In genomic region chr4:108030332-108030731, GRCh38 we compare ENCODE assay signal across 9 cellular contexts. TPM values are rescaled to one million over a fixed set of nuclear protein-coding genes. Genes with fewer than 3 reads are reported as not detected.
DNase-seq lines count a peak whose midpoint lies in the region; ATAC-seq and TF ChIP-seq lines count a peak whose summit lies in the region.
"Had no signal": no experiment of that assay in that cellular context is flagged by ENCODE, and none has a peak within 500 bp of the region (broad histone marks: within the 10 kb centered on the region; RNA-seq: fewer than 3 reads in every experiment).

No MANE protein-coding gene starts in this region.

- POLR2A ChIA-PET in OCI-LY7 (lab: Charles Lee) = interaction anchor here (0.6 to 13.4 kb wide), 4 partner anchors 11 to 542 kb away, joined by 3 to 205 read pairs (median 6); partner anchors contain the start of gene LEF1

- H3K9me3 Mint-ChIP-seq in activated T-cell treated with anti-CD3 and anti-CD28 coated beads, Interleukin-2, amount 50 U/mL, for 72 hours = no peaks in the 10 kb centered on the region

- H3K79me2 ChIP-seq in OCI-LY7 (ENCODE audit: insufficient read depth, low read depth, low read length) = peaks cover 11% of the 10 kb centered on the region; the same call in 1 of the 2 replicates

- H4K20me1 ChIP-seq in OCI-LY7 (ENCODE audit: insufficient read depth, low read length) = no peaks in the 10 kb centered on the region

- no TSS peak for BruUV-seq in OCI-LY7 (replicated peaks; lab: Mats Ljungman, UMichigan)

- peaks cover 69% of the 10 kb centered on the region for H3K4me1 ChIP-seq in OCI-LY7 (ENCODE audit: insufficient read depth, low read length, poor library complexity, severe bottlenecking)

- H3K27ac ChIP-seq in C4-2B = no peak overlapping the region
- peak overlapping the region; percentile 62 for H3K27ac ChIP-seq in OCI-LY7 (ENCODE audit: low read depth, low read length, poor library complexity, severe bottlenecking)
- H3K27ac ChIP-seq: SK-N-MC had no signal

- H3K4me3 ChIP-seq in OCI-LY7 (ENCODE audit: low read depth, low read length, poor library complexity, severe bottlenecking) = no peak overlapping the region
- H3K4me3 ChIP-seq: SK-N-MC had no signal

- peak overlapping the region; percentile 62 for H3K27ac Mint-ChIP-seq in activated T-cell treated with anti-CD3 and anti-CD28 coated beads, Interleukin-2, amount 50 U/mL, for 72 hours

- H3K9me3 ChIP-seq in OCI-LY7 (ENCODE audit: low read length) = peaks cover 10% of the 10 kb centered on the region; the same call in 1 of the 2 replicates

- DNase-seq in OCI-LY7 (ENCODE audit: low spot score) = peak; percentile 90
- peak; percentile 72 to 80 for DNase-seq in activated T-cell treated with anti-CD3 and anti-CD28 coated beads, Interleukin-2, amount 50 U/mL, for 72 hours
- peak; percentile 60 for DNase-seq in germinal center (ENCODE audit: low spot score)
- DNase-seq in smooth muscle cell of the brain vasculature (ENCODE audit: low read depth, low spot score) = peak; percentile 29
- no peak for DNase-seq in NCI-H1048 (lab: John Stamatoyannopoulos, UW)

- peaks cover 71% of the 10 kb centered on the region for H3K4me1 Mint-ChIP-seq in activated T-cell treated with anti-CD3 and anti-CD28 coated beads, Interleukin-2, amount 50 U/mL, for 72 hours (ENCODE audit: low read depth)

- TF ChIP-seq CTCF in C4-2B (conservative IDR thresholded peaks at IDR 0.05) (peak; percentile 54), OCI-LY7 (conservative IDR thresholded peaks at IDR 0.05; ENCODE audit: low read length) (peak; percentile 92)

- H3K4me2 ChIP-seq in OCI-LY7 (ENCODE audit: low read length) = peak overlapping the region; percentile 33

- CTCF ChIA-PET in OCI-LY7 (lab: Charles Lee; ENCODE audit: unreplicated experiment) = interaction anchor here (0.6 to 2.7 kb wide), 7 partner anchors 11 to 215 kb away, joined by 3 to 12 read pairs (median 3); no protein-coding TSS in a partner anchor

- intact Hi-C loops in OCI-LY7 (cut with micrococcal nuclease; ENCODE audit: unreplicated experiment) = loop anchor here (1.0 to 5.0 kb wide), 4 partner anchors 88 to 542 kb away; no protein-coding TSS in a partner anchor

- H3K9me2 ChIP-seq in OCI-LY7 (ENCODE audit: insufficient read depth, low read length) = no peaks in the 10 kb centered on the region

- peaks cover 9 to 24% of the 10 kb centered on the region in 2 donors for H3K36me3 Mint-ChIP-seq in activated T-cell treated with anti-CD3 and anti-CD28 coated beads, Interleukin-2, amount 50 U/mL, for 72 hours (ENCODE audit: insufficient read depth in 2 of 2)

- peak overlapping the region; percentile 69 to 76 for H3K4me3 Mint-ChIP-seq in activated T-cell treated with anti-CD3 and anti-CD28 coated beads, Interleukin-2, amount 50 U/mL, for 72 hours

- no peaks in the 10 kb centered on the region for H3K27me3 Mint-ChIP-seq in activated T-cell treated with anti-CD3 and anti-CD28 coated beads, Interleukin-2, amount 50 U/mL, for 72 hours (ENCODE audit: low read depth)

- no peak overlapping the region for H2AFZ ChIP-seq in OCI-LY7 (ENCODE audit: low read length)

- ATAC-seq in GM19025 (IDR thresholded peaks at IDR 0.05; ENCODE audit: low read depth, unreplicated experiment) (peak; percentile 96), HG03139 (IDR thresholded peaks at IDR 0.05; ENCODE audit: unreplicated experiment) (peak; percentile 97)
- peak; percentile 78 for ATAC-seq in activated T-cell treated with anti-CD3 and anti-CD28 coated beads, Interleukin-2, amount 50 U/mL, for 72 hours (replicated peaks in 1 of 2)

- peaks cover 76% of the 10 kb centered on the region for H3K36me3 ChIP-seq in OCI-LY7 (ENCODE audit: insufficient read depth, low read length)

RNA-seq across cellular contexts. Expression of gene HADH, which starts 40.6 kb away (rescaled TPM):
- total RNA-seq in OCI-LY7 (2014; rRNA removed; shearing (Covaris generic)) = 31.2 and 32.3 TPM in 2 replicates
- total RNA-seq in OCI-LY7 (2022) = 78.7 and 87.8 TPM in 2 replicates
- total RNA-seq in activated T-cell treated with anti-CD3 and anti-CD28 coated beads, Interleukin-2, amount 50 U/mL, for 72 hours = 10 to 100 TPM; 35.7 to 45.7 TPM
